Comparison of ENCODE assay signal across 10 cellular contexts in the genomic region with DNA sequence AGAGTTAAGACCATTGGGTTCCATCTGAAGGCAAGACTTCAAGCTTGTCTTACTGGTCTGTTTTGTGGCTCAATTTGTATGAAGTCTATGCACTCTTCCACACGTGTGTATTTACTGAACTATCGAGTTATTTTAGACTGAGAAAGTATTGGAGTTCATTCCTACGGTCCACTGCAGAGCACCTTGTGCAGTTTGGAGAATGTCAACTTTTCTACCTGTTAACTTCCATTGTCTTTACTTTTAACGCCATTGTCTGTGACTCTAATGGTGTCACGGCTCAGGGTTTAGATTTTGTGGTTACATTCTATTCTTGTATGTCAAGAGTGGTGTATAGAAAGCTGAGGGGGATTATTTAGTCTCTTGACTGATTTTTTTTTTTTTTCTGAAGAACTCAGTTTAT. TPM values are rescaled to one million over a fixed set of nuclear protein-coding genes. Genes with fewer than 3 reads are reported as not detected.
DNase-seq lines count a peak whose midpoint lies in the region; ATAC-seq, FAIRE-seq and TF ChIP-seq lines count a peak whose summit lies in the region.
"Had no signal": no experiment of that assay in that cellular context is flagged by ENCODE, and none has a peak within 500 bp of the region (broad histone marks: within the 10 kb centered on the region; RNA-seq: fewer than 3 reads in every experiment).

No MANE protein-coding gene starts in this region.

- peak overlapping the region; percentile 99 for H3K4me3 Mint-ChIP-seq in astrocyte (ENCODE audit: unreplicated experiment)

- WGBS in upper lobe of left lung, 2 donors: 54 to 60% methylated on average over 5 of the region's 5 CpGs

- no peak overlapping the region for H3K27ac ChIP-seq in AG04450 (ENCODE audit: low read depth, low read length)
- peak overlapping the region; percentile 95 for H3K27ac ChIP-seq in astrocyte (ENCODE audit: low read depth, low read length)
- no peak overlapping the region for H3K27ac ChIP-seq in lower lobe of right lung
- peak overlapping the region in 2 of 4 donors; percentile 95 to 100 for H3K27ac ChIP-seq in upper lobe of left lung

- ATAC-seq in lower lobe of right lung (no peak), GM18867 (IDR thresholded peaks at IDR 0.05; ENCODE audit: unreplicated experiment) (no peak), GM18868 (IDR thresholded peaks at IDR 0.05; ENCODE audit: unreplicated experiment) (no peak), upper lobe of left lung (ENCODE audit: low FRiP score in 2 of 2) (no peak), HG03565 (IDR thresholded peaks at IDR 0.05; ENCODE audit: unreplicated experiment) (no peak)
- ATAC-seq: mucosa of descending colon had no signal

- no peaks in the 10 kb centered on the region for H3K9me3 Mint-ChIP-seq in astrocyte (ENCODE audit: unreplicated experiment)

- H3K4me3 ChIP-seq in AG04450 (ENCODE audit: low read depth, low read length): peak overlapping the region; percentile 83
- peak overlapping the region; percentile 100 for H3K4me3 ChIP-seq in astrocyte (ENCODE audit: insufficient read depth, low read depth, low read length)
- peak overlapping the region; percentile 95 for H3K4me3 ChIP-seq in lower lobe of right lung
- H3K4me3 ChIP-seq in upper lobe of left lung: peak overlapping the region in 2 of 4 donors; percentile 64
- H3K4me3 ChIP-seq: mucosa of descending colon had no signal

- peaks cover 81% of the 10 kb centered on the region for H4K20me1 ChIP-seq in astrocyte (ENCODE audit: insufficient read depth, low read length)

- FAIRE-seq in H54 (lab: Jason Lieb, UNC): peak; percentile 87
- FAIRE-seq in astrocyte (lab: Jason Lieb, UNC): no peak

- peak overlapping the region; percentile 97 for H3K4me2 ChIP-seq in astrocyte (ENCODE audit: low read length)

- H3K27me3 ChIP-seq in AG04450 (ENCODE audit: control insufficient read depth, insufficient read depth, low read length) (no peaks in the 10 kb centered on the region), astrocyte (ENCODE audit: insufficient read depth, low read length) (no peaks in the 10 kb centered on the region), lower lobe of right lung (ENCODE audit: low read depth) (no peaks in the 10 kb centered on the region), upper lobe of left lung (no peaks in the 10 kb centered on the region)

- H3K36me3 ChIP-seq in astrocyte (ENCODE audit: insufficient read depth, low read length): no peaks in the 10 kb centered on the region
- no peaks in the 10 kb centered on the region for H3K36me3 ChIP-seq in lower lobe of right lung
- H3K36me3 ChIP-seq in upper lobe of left lung: no peaks in the 10 kb centered on the region

- CTCF ChIA-PET in AG04450 (lab: Charles Lee): interaction anchor here (0.6 to 2.6 kb wide), 5 partner anchors 29 to 245 kb away, joined by 3 to 11 read pairs (median 4); no protein-coding TSS in a partner anchor

- TF ChIP-seq EP300 in upper lobe of left lung (IDR thresholded peaks at IDR 0.05): no peak

- TF ChIP-seq CTCF in AG04450 (IDR thresholded peaks at IDR 0.05; ENCODE audit: low read depth, low read length) (no peak), astrocyte (IDR thresholded peaks at IDR 0.05; ENCODE audit: insufficient read depth, low read depth, low read length) (no peak), lower lobe of right lung (IDR thresholded peaks at IDR 0.05) (no peak), upper lobe of left lung (IDR thresholded peaks at IDR 0.05) (no peak)

- intact Hi-C loops in lower lobe of right lung (cut with DNase I): loop anchor here (10.0 kb wide), 1 partner anchor 214 kb away; no protein-coding TSS in a partner anchor

- H3K9me3 ChIP-seq in AG04450 (ENCODE audit: control insufficient read depth, insufficient read depth, low read length) (no peaks in the 10 kb centered on the region), astrocyte (ENCODE audit: insufficient read depth, low read depth, low read length) (no peaks in the 10 kb centered on the region), lower lobe of right lung (no peaks in the 10 kb centered on the region), upper lobe of left lung (no peaks in the 10 kb centered on the region)
- H3K9me3 ChIP-seq: mucosa of descending colon had no signal

- POLR2A ChIA-PET in AG04450 (lab: Yijun Ruan, JAX): no interaction called here

- H3K27ac Mint-ChIP-seq in astrocyte (ENCODE audit: unreplicated experiment): peak overlapping the region; percentile 96

- TF ChIP-seq POLR2A in H54 (IDR thresholded peaks at IDR 0.05; ENCODE audit: low read depth, low read length): no peak
- no peak for TF ChIP-seq POLR2A in upper lobe of left lung (IDR thresholded peaks at IDR 0.05)

- DNase-seq in AG04450 (ENCODE audit: low read depth, low spot score) (no peak), H54 (ENCODE audit: insufficient read length, low spot score) (no peak), astrocyte (ENCODE audit: low read depth) (no peak), lower lobe of right lung (no peak), upper lobe of left lung (no peak)
- DNase-seq: activated CD8-positive, alpha-beta memory T cell treated with anti-CD3 and anti-CD28 coated beads, Interleukin-2, amount 50 U/mL, for 48 hours; mucosa of descending colon had no signal

- H3K27me3 Mint-ChIP-seq in astrocyte (ENCODE audit: low read depth, unreplicated experiment): no peaks in the 10 kb centered on the region

- H3K4me1 Mint-ChIP-seq in astrocyte (ENCODE audit: low read depth, unreplicated experiment): peaks cover 15% of the 10 kb centered on the region

- H3K4me1 ChIP-seq in astrocyte (ENCODE audit: insufficient read depth, low read length): peaks cover 4% of the 10 kb centered on the region
- H3K4me1 ChIP-seq in lower lobe of right lung: peaks cover 55% of the 10 kb centered on the region
- H3K4me1 ChIP-seq in upper lobe of left lung: peaks cover 16 to 50% (median 30%) of the 10 kb centered on the region in 4 donors

- H2AFZ ChIP-seq in astrocyte (ENCODE audit: low read depth, low read length): no peak overlapping the region

- peaks cover 88% of the 10 kb centered on the region for H3K79me2 ChIP-seq in astrocyte (ENCODE audit: insufficient read depth, low read length)

- H3K9ac ChIP-seq in astrocyte (ENCODE audit: low read length): peak overlapping the region; percentile 99

- peaks cover 10% of the 10 kb centered on the region for H3K36me3 Mint-ChIP-seq in astrocyte (ENCODE audit: low read depth, unreplicated experiment)

RNA-seq across cellular contexts. Expression of a gene that starts 3.8 kb away (rescaled TPM):
- polyA plus RNA-seq in AG04450 (2011; rRNA removed): 210 and 262 TPM in 2 replicates
- 202 and 355 TPM in 2 replicates for polyA minus RNA-seq in AG04450 (2011; rRNA and poly(A)+ RNA removed)
- 435 and 475 TPM in 2 replicates for total RNA-seq in astrocyte
- 68.6 TPM for total RNA-seq in lower lobe of right lung
- total RNA-seq in upper lobe of left lung: 100 to 1,000 TPM in 4 of 6 donors, 10 to 100 TPM in 2; 72.1 to 131 (median 116) TPM
